1 cellular context compared by ENCODE assay signal in the genomic region with DNA sequence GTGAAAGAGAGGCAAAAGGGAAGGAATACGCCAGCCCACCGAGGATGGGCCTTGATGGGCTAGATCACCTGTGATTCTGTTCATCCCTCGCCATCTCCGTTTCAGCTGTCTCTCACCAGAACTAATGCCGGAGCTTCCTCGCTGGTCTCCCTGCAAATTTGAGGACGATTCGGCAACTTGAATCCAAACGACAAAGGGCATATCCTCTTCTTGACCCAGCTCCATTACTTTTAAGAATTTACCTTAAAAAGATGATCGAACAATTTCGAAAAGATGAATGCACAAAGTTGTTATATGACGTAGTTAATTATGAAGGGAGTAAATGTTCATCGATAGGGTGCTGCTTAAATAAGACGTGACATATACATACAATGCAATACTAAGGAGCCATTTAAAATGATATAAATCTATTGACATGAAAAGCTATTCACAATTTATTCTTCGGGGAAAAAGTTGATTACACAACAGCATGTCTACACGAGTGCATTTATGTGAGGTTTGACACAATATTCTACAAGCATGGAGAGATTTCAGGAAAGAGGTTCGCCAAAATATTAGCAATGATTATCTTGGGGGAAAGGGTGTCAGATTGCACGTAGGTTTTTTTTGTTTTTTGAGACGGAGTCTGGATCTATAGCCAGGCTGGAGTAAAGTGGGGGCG.
TF ChIP-seq lines count a peak whose summit lies in the region.

No MANE protein-coding gene starts in this region.

TF ChIP-seq in endothelial cell of umbilical vein, 7 proteins besides CTCF, POLR2A, EP300 and RAD21:
- TF ChIP-seq EZH2 (IDR thresholded peaks at IDR 0.05; ENCODE audit: borderline replicate concordance, low read depth, low read length, severe bottlenecking): no peak
TF ChIP-seq in endothelial cell of umbilical vein: peak in this region for 0.
